In the genomic region with DNA sequence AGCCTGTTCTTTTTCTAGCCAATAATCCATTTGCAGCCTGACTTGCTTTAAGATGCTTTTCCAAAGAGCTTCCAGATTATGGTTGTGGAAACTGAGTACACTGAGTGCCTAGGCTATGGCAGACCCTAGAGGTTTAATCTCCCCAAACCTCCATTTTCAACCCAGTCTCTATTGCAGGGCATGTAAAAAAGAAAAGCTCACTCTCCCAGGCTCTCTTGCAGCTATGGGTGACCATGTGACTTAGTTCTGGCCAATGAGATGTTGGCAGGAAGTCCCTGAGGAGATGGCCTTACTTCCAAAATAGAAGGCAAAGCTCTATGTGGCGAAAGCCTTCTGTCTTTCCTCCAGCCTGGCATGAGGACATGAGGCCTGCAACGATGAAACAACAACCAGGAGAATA, we compare ENCODE assay signal across 12 cellular contexts. TPM values are rescaled to one million over a fixed set of nuclear protein-coding genes. Genes with fewer than 3 reads are reported as not detected.
"Had no signal": no experiment of that assay in that cellular context is flagged by ENCODE, and none has a peak within 500 bp of the region (broad histone marks: within the 10 kb centered on the region; RNA-seq: fewer than 3 reads in every experiment).

No MANE protein-coding gene starts in this region.

- ATAC-seq: left lobe of liver, pancreas had no signal

- DNase-seq: activated CD4-positive, alpha-beta T cell treated with anti-CD3 and anti-CD28 coated beads for 1 hour; activated naive CD4-positive, alpha-beta T cell treated with Interleukin-2 at 50 U/mL for 16 hours; activated T-cell treated with anti-CD3 and anti-CD28 coated beads for 4 hours; islet precursor cell; pancreas; stimulated activated CD4-positive, alpha-beta T cell treated with anti-CD3 and anti-CD28 coated beads, Interleukin-1b, Interleukin-23, amount 100 ng/mL, for 48 hours had no signal

- H3K4me3 ChIP-seq: adrenal gland, cardiac muscle cell, hepatocyte, pancreas had no signal

RNA-seq across cellular contexts. Expression of a gene that starts 19.9 kb away (rescaled TPM):
- total RNA-seq: left lobe of liver; lung microvascular endothelial cell; T-helper 1 cell treated with Interleukin-12 subunit alpha and Interleukin-12 subunit beta and Interleukin-4 antibody, amounts not matched to agents 30 ng/mL and 1 ng/mL, for 36 hours had no signal
- polyA plus RNA-seq: cardiac muscle cell, hepatocyte had no signal
